In genomic region chr7:107025449-107026103, GRCh38 we compare ENCODE assay signal across 1 cellular context.
TF ChIP-seq lines count a peak whose summit lies in the region.

No MANE protein-coding gene starts in this region.

TF ChIP-seq in K562, 482 proteins besides CTCF, POLR2A, EP300 and RAD21 (continued from another document and continues in another):
- TF ChIP-seq CHD7 (IDR thresholded peaks at IDR 0.05; ENCODE audit: low read depth, low read length) = no peak
- 0 out of 2 replicates have a peak, but pooled peaks have one; percentile 73 for TF ChIP-seq NCOA1 (IDR thresholded peaks at IDR 0.05; ENCODE audit: low read depth)
- no peak for TF ChIP-seq SFPQ (IDR thresholded peaks at IDR 0.05; ENCODE audit: low read depth, low read length)
- TF ChIP-seq KLF6 (CRISPR knock-in tag; IDR thresholded peaks at IDR 0.05; ENCODE audit: borderline replicate concordance) = no peak
- TF ChIP-seq TFE3 (CRISPR knock-in tag; IDR thresholded peaks at IDR 0.05) = no peak
- TF ChIP-seq TAF9B (IDR thresholded peaks at IDR 0.05; ENCODE audit: partially characterized antibody) = peak; percentile 72
- no peak for TF ChIP-seq SRF (CRISPR knock-in tag; IDR thresholded peaks at IDR 0.05)
- TF ChIP-seq MLLT1 (IDR thresholded peaks at IDR 0.05) = peak; percentile 7 to 63; a peak in 2 of 4 replicates
- no peak for TF ChIP-seq MTF1 (CRISPR knock-in tag; IDR thresholded peaks at IDR 0.05; ENCODE audit: borderline replicate concordance)
- 0 out of 2 replicates have a peak, but pooled peaks have one; percentile 34 for TF ChIP-seq ZNF311 (CRISPR knock-in tag; IDR thresholded peaks at IDR 0.05)
- TF ChIP-seq ZBTB2 (IDR thresholded peaks at IDR 0.05) = peak; percentile 76; the same call in 1 of the 2 replicates
- 0 out of 2 replicates have a peak, but pooled peaks have one; percentile 8 for TF ChIP-seq CREM (IDR thresholded peaks at IDR 0.05; ENCODE audit: low read depth)
- no peak for TF ChIP-seq ZNF282 (CRISPR knock-in tag; IDR thresholded peaks at IDR 0.05)
- TF ChIP-seq TAF15 (IDR thresholded peaks at IDR 0.05; ENCODE audit: low read depth, low read length) = no peak
- TF ChIP-seq TCF3 (CRISPR knock-in tag; IDR thresholded peaks at IDR 0.05) = peak; percentile 32
- peak in 1 of 2 experiments; percentile 62; a peak in 1 of 3 replicates for TF ChIP-seq CBX3 (IDR thresholded peaks at IDR 0.05; ENCODE audit: borderline replicate concordance in 1 of 2, low read length in 2 of 2)
- no peak for TF ChIP-seq HNRNPL (IDR thresholded peaks at IDR 0.05; ENCODE audit: low read depth, low read length)
- TF ChIP-seq ATF6 (CRISPR knock-in tag; IDR thresholded peaks at IDR 0.05) = no peak
- no peak for TF ChIP-seq RNF2 (IDR thresholded peaks at IDR 0.05)
- TF ChIP-seq MCM2 (IDR thresholded peaks at IDR 0.05; ENCODE audit: low read depth) = no peak
- TF ChIP-seq KDM5B (IDR thresholded peaks at IDR 0.05; ENCODE audit: insufficient replicate concordance, low read depth, low read length) = no peak
- no peak for TF ChIP-seq SIX5 (IDR thresholded peaks at IDR 0.05; ENCODE audit: borderline replicate concordance in 1 of 2, insufficient read depth in 1 of 2, low read depth in 1 of 2, low read length in 2 of 2)
- TF ChIP-seq ETV5 (CRISPR knock-in tag; IDR thresholded peaks at IDR 0.05; ENCODE audit: low read depth) = 0 out of 2 replicates have a peak, but pooled peaks have one; percentile 35
- no peak for TF ChIP-seq ZNF444 (CRISPR knock-in tag; IDR thresholded peaks at IDR 0.05)
- no peak for TF ChIP-seq RBM14 (IDR thresholded peaks at IDR 0.05; ENCODE audit: borderline replicate concordance, insufficient read depth, low read depth, low read length)
- TF ChIP-seq BHLHE40 (IDR thresholded peaks at IDR 0.05; ENCODE audit: low read length) = no peak
- no peak for TF ChIP-seq MTA2 (IDR thresholded peaks at IDR 0.05; ENCODE audit: low read depth)
- peak; percentile 25; the same call in 1 of the 2 replicates for TF ChIP-seq TAL1 (IDR thresholded peaks at IDR 0.05)
- no peak for TF ChIP-seq WHSC1 (IDR thresholded peaks at IDR 0.05; ENCODE audit: low read length)
- no peak for TF ChIP-seq ID3 (CRISPR knock-in tag; IDR thresholded peaks at IDR 0.05)
- no peak for TF ChIP-seq ID3 (tag; IDR thresholded peaks at IDR 0.05)
- peak; percentile 74; the same call in 1 of the 2 replicates for TF ChIP-seq MTA3 (IDR thresholded peaks at IDR 0.05; ENCODE audit: borderline replicate concordance)
- no peak for TF ChIP-seq PYGO2 (tag; IDR thresholded peaks at IDR 0.05)
- no peak for TF ChIP-seq YBX1 (IDR thresholded peaks at IDR 0.05)
- TF ChIP-seq NR3C1 (CRISPR knock-in tag; IDR thresholded peaks at IDR 0.05) = no peak
- TF ChIP-seq NFE2L1 (tag; IDR thresholded peaks at IDR 0.05; ENCODE audit: borderline replicate concordance, low read depth) = peak; percentile 99
- TF ChIP-seq POU5F1 (IDR thresholded peaks at IDR 0.05; ENCODE audit: borderline replicate concordance, low read depth, low read length, partially characterized antibody) = no peak
- TF ChIP-seq ATF4 (CRISPR knock-in tag; IDR thresholded peaks at IDR 0.05) = peak; percentile 32; the same call in 1 of the 2 replicates
- 0 out of 2 replicates have a peak, but pooled peaks have one; percentile 60 for TF ChIP-seq ZNF584 (CRISPR knock-in tag; IDR thresholded peaks at IDR 0.05; ENCODE audit: low read depth)
- TF ChIP-seq THRAP3 (IDR thresholded peaks at IDR 0.05; ENCODE audit: borderline replicate concordance) = peak; percentile 54; the same call in 1 of the 2 replicates
- no peak for TF ChIP-seq EWSR1 (IDR thresholded peaks at IDR 0.05; ENCODE audit: borderline replicate concordance, low read depth, partially characterized antibody)
- no peak for TF ChIP-seq RBFOX2 (IDR thresholded peaks at IDR 0.05; ENCODE audit: low read depth, low read length)
